In genomic region chr12:132909030-132909368, GRCh38 we compare ENCODE assay signal across 8 cellular contexts. TPM values are rescaled to one million over a fixed set of nuclear protein-coding genes. Genes with fewer than 3 reads are reported as not detected.
DNase-seq lines count a peak whose midpoint lies in the region; ATAC-seq and TF ChIP-seq lines count a peak whose summit lies in the region.

No MANE protein-coding gene starts in this region.

- no CpG with 5 or more reads among the region's 22 CpGs for WGBS in gastroesophageal sphincter (ENCODE audit: low coverage in 1 of 2), 2 donors
- WGBS in sigmoid colon, 2 donors, result 1 to 3% methylated on average over 22 of the region's 22 CpGs

- no peaks in the 10 kb centered on the region for H3K36me3 ChIP-seq in gastroesophageal sphincter
- no peaks in the 10 kb centered on the region for H3K36me3 ChIP-seq in sigmoid colon

- no peak for DNase-seq in sigmoid colon
- DNase-seq in DMS79 (lab: John Stamatoyannopoulos, UW), result no peak
- DNase-seq in stimulated activated naive CD4-positive, alpha-beta T cell treated with Interleukin-2 at 50 U/mL for 16 hours (lab: John Stamatoyannopoulos, UW), result no peak
- DNase-seq in DMS 273 (lab: John Stamatoyannopoulos, UW; ENCODE audit: unreplicated experiment), result no peak
- no peak for DNase-seq in stimulated activated CD4-positive, alpha-beta T cell treated with anti-CD3 and anti-CD28 coated beads, Interleukin-2, amount 100 ng/mL, for 48 hours

- ATAC-seq in GM18517 (IDR thresholded peaks at IDR 0.05; ENCODE audit: unreplicated experiment) (peak; percentile 3), gastroesophageal sphincter (no peak)

- no peak for TF ChIP-seq POLR2A in gastroesophageal sphincter (IDR thresholded peaks at IDR 0.05)
- TF ChIP-seq POLR2A in sigmoid colon (IDR thresholded peaks at IDR 0.05), result no peak

- TF ChIP-seq CTCF in VCaP (conservative IDR thresholded peaks at IDR 0.05), result no peak
- no peak for TF ChIP-seq CTCF in gastroesophageal sphincter (IDR thresholded peaks at IDR 0.05)
- TF ChIP-seq CTCF in sigmoid colon (IDR thresholded peaks at IDR 0.05), result no peak

- peaks cover 0 to 31% (median 0%) of the 10 kb centered on the region in 3 donors for H3K4me1 ChIP-seq in gastroesophageal sphincter
- H3K4me1 ChIP-seq in sigmoid colon, result peaks cover 0 to 17% (median 13%) of the 10 kb centered on the region in 4 donors

- intact Hi-C loops in sigmoid colon (cut with DNase I), result loop anchor here (5.0 to 10.0 kb wide), 2 partner anchors 147 to 224 kb away; partner anchors contain the start of genes ANKLE2, POLE and PXMP2

- H3K27me3 ChIP-seq in gastroesophageal sphincter (no peaks in the 10 kb centered on the region), sigmoid colon (no peaks in the 10 kb centered on the region)

- H3K27ac ChIP-seq in VCaP, result peak overlapping the region; percentile 78
- peak overlapping the region; percentile 30 to 90 (median 86) for H3K27ac ChIP-seq in gastroesophageal sphincter
- peak overlapping the region; percentile 84 to 87 (median 87) for H3K27ac ChIP-seq in sigmoid colon

- H3K4me3 ChIP-seq in gastroesophageal sphincter, result peak overlapping the region; percentile 30 to 73
- H3K4me3 ChIP-seq in sigmoid colon, result peak overlapping the region; percentile 48 to 65 (median 58)

- H3K9me3 ChIP-seq in gastroesophageal sphincter, result peaks cover 0 to 18% (median 0%) of the 10 kb centered on the region in 3 donors
- H3K9me3 ChIP-seq in sigmoid colon, result peaks cover 0 to 7% (median 0%) of the 10 kb centered on the region in 4 donors

- TF ChIP-seq EP300 in gastroesophageal sphincter (IDR thresholded peaks at IDR 0.05) (no peak), sigmoid colon (IDR thresholded peaks at IDR 0.05) (no peak)

RNA-seq across cellular contexts. Expression of gene CHFR, which starts 21.6 kb away (rescaled TPM):
- total RNA-seq in gastroesophageal sphincter (10 to 100 TPM; 30.8 to 42.1 (median 36.8) TPM), sigmoid colon (10 to 100 TPM; 21.4 to 52.3 (median 30.2) TPM)
- polyA plus RNA-seq in sigmoid colon, result 10 to 100 TPM; 18.0 to 38.9 (median 20.3) TPM

RNA-seq across cellular contexts. Expression of gene ZNF605, which starts 47.1 kb away (rescaled TPM):
- total RNA-seq in gastroesophageal sphincter (10 to 100 TPM in 1 of 4 donors, 1 to 10 TPM in 3; 2.9 to 11.8 (median 6.3) TPM), sigmoid colon (10 to 100 TPM in 1 of 4 donors, 1 to 10 TPM in 3; 6.2 to 15.5 (median 8.3) TPM)
- polyA plus RNA-seq in sigmoid colon, result 1 to 10 TPM in 2 of 3 donors, under 1 TPM in 1; 0.92 to 4.5 (median 1.2) TPM
